ENCODE assay signal across 22 cellular contexts in genomic region chr6:168640181-168640580, GRCh38.
DNase-seq lines count a peak whose midpoint lies in the region; ATAC-seq, FAIRE-seq and TF ChIP-seq lines count a peak whose summit lies in the region.
"Had no signal": no experiment of that assay in that cellular context is flagged by ENCODE, and none has a peak within 500 bp of the region (broad histone marks: within the 10 kb centered on the region; RNA-seq: fewer than 3 reads in every experiment).

No MANE protein-coding gene starts in this region.

- no peaks in the 10 kb centered on the region for H3K27me3 ChIP-seq in RWPE2 (ENCODE audit: insufficient read depth, poor library complexity, severe bottlenecking)
- no peaks in the 10 kb centered on the region; a peak in 1 of 7 replicates for H3K27me3 ChIP-seq in H1 (replicated peaks in 1 of 4; ENCODE audit: control insufficient read depth in 3 of 4, extremely low read depth in 1 of 4, insufficient read depth in 3 of 4, low read length in 3 of 4)
- H3K27me3 ChIP-seq in neural progenitor cell, result no peaks in the 10 kb centered on the region
- H3K27me3 ChIP-seq in uterus, result no peaks in the 10 kb centered on the region
- peaks cover 0 to 8% (median 0%) of the 10 kb centered on the region in 3 donors for H3K27me3 ChIP-seq in stomach
- H3K27me3 ChIP-seq: BE2C had no signal

- H3K9me3 Mint-ChIP-seq in neural progenitor cell, result no peaks in the 10 kb centered on the region
- H3K9me3 Mint-ChIP-seq in HFFc6, result peaks cover 49% of the 10 kb centered on the region
- H3K9me3 Mint-ChIP-seq in natural killer cell, result no peaks in the 10 kb centered on the region
- H3K9me3 Mint-ChIP-seq: CD8-positive, alpha-beta memory T cell had no signal

- no peak overlapping the region for H3K18ac ChIP-seq in H1 (ENCODE audit: extremely low read depth, low read length)

- H2BK5ac ChIP-seq in H1 (ENCODE audit: low read depth, low read length), result no peak overlapping the region

- H3K27me3 Mint-ChIP-seq in neural progenitor cell (ENCODE audit: insufficient read depth, low read depth) (peaks cover 2% of the 10 kb centered on the region), HFFc6 (ENCODE audit: insufficient read depth) (peaks cover 1% of the 10 kb centered on the region; the same call in 1 of the 2 replicates), natural killer cell (ENCODE audit: low read depth in 2 of 2) (peaks cover 10 to 25% of the 10 kb centered on the region in 2 donors)
- H3K27me3 Mint-ChIP-seq: CD4-positive, CD25-positive, alpha-beta regulatory T cell had no signal

- H3K4me1 Mint-ChIP-seq in neural progenitor cell (peaks cover 19% of the 10 kb centered on the region), HFFc6 (ENCODE audit: low read depth) (no peaks in the 10 kb centered on the region), natural killer cell (peaks cover 8 to 18% of the 10 kb centered on the region in 2 donors)
- H3K4me1 Mint-ChIP-seq: CD4-positive, CD25-positive, alpha-beta regulatory T cell; CD8-positive, alpha-beta memory T cell had no signal

- no peaks in the 10 kb centered on the region for H3K23me2 ChIP-seq in H1 (ENCODE audit: low read depth, low read length)

- H3K9me3 ChIP-seq in RWPE2 (ENCODE audit: severe bottlenecking) (no peaks in the 10 kb centered on the region), H1 (ENCODE audit: insufficient read depth in 2 of 2, low read depth in 1 of 2, low read length in 1 of 2) (no peaks in the 10 kb centered on the region), neural progenitor cell (ENCODE audit: low read depth) (no peaks in the 10 kb centered on the region), uterus (no peaks in the 10 kb centered on the region), stomach (no peaks in the 10 kb centered on the region)
- H3K9me3 ChIP-seq: BE2C had no signal

- H4K8ac ChIP-seq in H1 (ENCODE audit: extremely low read depth, insufficient read depth, low read length), result no peak overlapping the region; the same call in 1 of the 2 replicates

- H3K27ac Mint-ChIP-seq in neural progenitor cell (peak overlapping the region; percentile 62), HFFc6 (no peak overlapping the region), natural killer cell (no peak overlapping the region)
- H3K27ac Mint-ChIP-seq: CD4-positive, CD25-positive, alpha-beta regulatory T cell; CD8-positive, alpha-beta memory T cell had no signal

- H2AFZ ChIP-seq in H1 (ENCODE audit: low read length) (no peak overlapping the region), neural progenitor cell (replicated peaks) (no peak overlapping the region)
- H2AFZ ChIP-seq: GM23248 had no signal

- H3K79me1 ChIP-seq in H1 (ENCODE audit: low read depth, low read length), result no peaks in the 10 kb centered on the region; the same call in 1 of the 2 replicates

- H3K79me2 ChIP-seq in H1 (ENCODE audit: control insufficient read depth in 1 of 2, insufficient read depth in 2 of 2, low read length in 2 of 2) (no peaks in the 10 kb centered on the region), neural progenitor cell (ENCODE audit: low read depth) (no peaks in the 10 kb centered on the region)

- no peak overlapping the region for H3K56ac ChIP-seq in H1 (replicated peaks; ENCODE audit: insufficient read length, low read depth, low read length)

- TF ChIP-seq EP300 in H1 (IDR thresholded peaks at IDR 0.05; ENCODE audit: borderline replicate concordance in 1 of 2, low read depth in 2 of 2, low read length in 2 of 2), result no peak
- no peak for TF ChIP-seq EP300 in stomach (IDR thresholded peaks at IDR 0.05)

- no peak for TF ChIP-seq POLR2A in H1 (IDR thresholded peaks at IDR 0.05; ENCODE audit: control extremely low read depth in 1 of 2, low read depth in 2 of 2, low read length in 2 of 2)
- TF ChIP-seq POLR2A in uterus (IDR thresholded peaks at IDR 0.05), result no peak
- no peak for TF ChIP-seq POLR2A in stomach (IDR thresholded peaks at IDR 0.05)

- H2AK5ac ChIP-seq in H1 (ENCODE audit: low read depth, low read length), result no peak overlapping the region

- H3K27ac ChIP-seq in RWPE2 (ENCODE audit: poor library complexity, severe bottlenecking), result peak overlapping the region; percentile 65
- H3K27ac ChIP-seq in H1 (ENCODE audit: low read depth, low read length), result no peak overlapping the region
- H3K27ac ChIP-seq in neural progenitor cell, result no peak overlapping the region
- H3K27ac ChIP-seq in uterus, result peak overlapping the region; percentile 39 to 77
- peak overlapping the region in 2 of 5 donors; percentile 34 to 82 for H3K27ac ChIP-seq in stomach
- H3K27ac ChIP-seq: GM23248 had no signal

- no peak for TF ChIP-seq RAD21 in H1 (IDR thresholded peaks at IDR 0.05 in 1 of 2, conservative IDR thresholded peaks at IDR 0.05 in 1 of 2; ENCODE audit: low read depth in 2 of 2, low read length in 2 of 2)

- no peak overlapping the region for H3K4me3 ChIP-seq in RWPE2 (ENCODE audit: severe bottlenecking)
- no peak overlapping the region for H3K4me3 ChIP-seq in H1 (ENCODE audit: extremely low read depth in 1 of 4, insufficient read depth in 2 of 4, low read depth in 3 of 4, low read length in 4 of 4)
- H3K4me3 ChIP-seq in neural progenitor cell, result no peak overlapping the region
- no peak overlapping the region for H3K4me3 ChIP-seq in uterus
- H3K4me3 ChIP-seq in stomach, result no peak overlapping the region
- H3K4me3 ChIP-seq: GM23248 had no signal

- no peak overlapping the region for H2BK20ac ChIP-seq in H1 (ENCODE audit: low read length)

- peak overlapping the region; percentile 60; the same call in 1 of the 2 replicates for H2BK12ac ChIP-seq in H1 (ENCODE audit: low read depth, low read length)

- TF ChIP-seq CTCF in RWPE2 (IDR thresholded peaks at IDR 0.05; ENCODE audit: poor library complexity, severe bottlenecking), result no peak
- TF ChIP-seq CTCF in H1 (IDR thresholded peaks at IDR 0.05; ENCODE audit: control extremely low read depth in 1 of 3, insufficient read depth in 1 of 3, low read depth in 1 of 3, low read length in 3 of 3), result no peak
- TF ChIP-seq CTCF in neural progenitor cell (IDR thresholded peaks at IDR 0.05), result no peak
- no peak for TF ChIP-seq CTCF in uterus (IDR thresholded peaks at IDR 0.05)
- no peak for TF ChIP-seq CTCF in HFFc6 (IDR thresholded peaks at IDR 0.05)
- no peak for TF ChIP-seq CTCF in stomach (IDR thresholded peaks at IDR 0.05)
- no peak for TF ChIP-seq CTCF in natural killer cell (IDR thresholded peaks at IDR 0.05)

- H3K4me2 ChIP-seq in H1 (ENCODE audit: insufficient read depth in 1 of 2, low read depth in 2 of 2, low read length in 2 of 2), result no peak overlapping the region
- no peak overlapping the region for H3K4me2 ChIP-seq in neural progenitor cell

- intact Hi-C loops in uterus (cut with DNase I; ENCODE audit: low total_unique reads) (no loop called here), stomach (cut with DNase I; ENCODE audit: low total_unique reads) (no loop called here), natural killer cell (cut with micrococcal nuclease) (no loop called here)

- CTCF ChIA-PET in H1 (lab: Charles Lee; ENCODE audit: partially characterized antibody), result interaction anchor here (1.7 kb wide), 1 partner anchor 70 kb away, joined by 3 read pairs; no protein-coding TSS in a partner anchor

- H4K20me1 ChIP-seq in H1 (replicated peaks in 1 of 2; ENCODE audit: control insufficient read depth in 1 of 2, insufficient read depth in 2 of 2, low read length in 2 of 2) (no peaks in the 10 kb centered on the region), neural progenitor cell (ENCODE audit: low read depth) (no peaks in the 10 kb centered on the region)

- H4K5ac ChIP-seq in H1 (ENCODE audit: insufficient read length, low read depth, low read length), result no peak overlapping the region

- no peak overlapping the region for H3K14ac ChIP-seq in H1 (ENCODE audit: insufficient read length)

- no peak overlapping the region for H3K23ac ChIP-seq in H1 (ENCODE audit: insufficient read length)

- 92% methylated on average over 8 of the region's 8 CpGs; no CpG with 5 or more reads in 1 of the 2 experiments for WGBS in H1 (ENCODE audit: extremely low coverage in 1 of 2, insufficient coverage in 1 of 2, insufficient read length in 1 of 2, insufficient replicate concordance in 2 of 2, low coverage in 1 of 2, low lambda C conversion rate in 2 of 2, missing lambda C conversion rate in 1 of 2), 2 experiments
- WGBS in stomach, 5 donors, result 72 to 81% (median 73%) methylated on average over 8 of the region's 8 CpGs

- no peak overlapping the region for H2BK120ac ChIP-seq in H1 (replicated peaks; ENCODE audit: low read depth, low read length)

- POLR2A ChIA-PET in H1 (lab: Charles Lee; ENCODE audit: partially characterized antibody), result interaction anchor here (0.7 kb wide), 1 partner anchor 59 kb away, joined by 3 read pairs; no protein-coding TSS in a partner anchor

- H3K36me3 ChIP-seq in RWPE2 (ENCODE audit: low read depth) (no peaks in the 10 kb centered on the region), H1 (ENCODE audit: control insufficient read depth in 2 of 4, insufficient read depth in 4 of 4, low read length in 3 of 4) (no peaks in the 10 kb centered on the region), neural progenitor cell (no peaks in the 10 kb centered on the region), uterus (no peaks in the 10 kb centered on the region), stomach (no peaks in the 10 kb centered on the region)
- H3K36me3 ChIP-seq: BE2C had no signal

- no peaks in the 10 kb centered on the region for H3F3A ChIP-seq in neural progenitor cell (ENCODE audit: low read depth)

- no peak overlapping the region for H3K4me3 Mint-ChIP-seq in neural progenitor cell
- no peak overlapping the region for H3K4me3 Mint-ChIP-seq in HFFc6
- H3K4me3 Mint-ChIP-seq in natural killer cell, result no peak overlapping the region
- H3K4me3 Mint-ChIP-seq: CD4-positive, CD25-positive, alpha-beta regulatory T cell; CD8-positive, alpha-beta memory T cell had no signal

- H3K36me3 Mint-ChIP-seq in neural progenitor cell (no peaks in the 10 kb centered on the region), HFFc6 (ENCODE audit: low read depth) (no peaks in the 10 kb centered on the region), natural killer cell (no peaks in the 10 kb centered on the region)
- H3K36me3 Mint-ChIP-seq: CD4-positive, CD25-positive, alpha-beta regulatory T cell; CD8-positive, alpha-beta memory T cell had no signal

- FAIRE-seq in H1 (lab: Jason Lieb, UNC), result no peak
- FAIRE-seq: A204.1, D721Med, G401.6, GM12891, GM19239, H54, HTR-8/SVneo had no signal

- peak overlapping the region; percentile 46; the same call in 1 of the 2 replicates for H2BK15ac ChIP-seq in H1 (ENCODE audit: low read length)

- H3K9ac ChIP-seq in H1 (replicated peaks in 1 of 4; ENCODE audit: extremely low read depth in 1 of 4, low read depth in 3 of 4, low read length in 3 of 4), result no peak overlapping the region
- no peak overlapping the region for H3K9ac ChIP-seq in neural progenitor cell
- H3K9ac ChIP-seq: GM23248 had no signal

- no peak for DNase-seq in RWPE2 (ENCODE audit: low spot score)
- DNase-seq in H1 (ENCODE audit: low read depth in 1 of 2, low spot score in 2 of 2), result no peak
- DNase-seq in neural progenitor cell (ENCODE audit: low spot score), result no peak
- no peak for DNase-seq in uterus
- DNase-seq in HFFc6, result no peak
- DNase-seq in stomach, result no peak
- DNase-seq in natural killer cell, result no peak
- DNase-seq: BE2C; C1 segment of cervical spinal cord; CD4-positive, CD25-positive, alpha-beta regulatory T cell; CD8-positive, alpha-beta memory T cell; COR-L47; GM23248; HCEC 1CT; IMR-90 had no signal

- H3K4ac ChIP-seq in H1 (replicated peaks; ENCODE audit: insufficient read length, low read depth, low read length), result peak overlapping the region; percentile 27

- H3K4me1 ChIP-seq in RWPE2 (ENCODE audit: insufficient read depth, poor library complexity, severe bottlenecking) (peaks cover 27% of the 10 kb centered on the region), H1 (replicated peaks in 1 of 4; ENCODE audit: control insufficient read depth in 3 of 4, insufficient read depth in 4 of 4, low read length in 3 of 4) (peaks cover 6 to 10% (median 7%) of the 10 kb centered on the region in 4 experiments; a peak in 6 of 7 replicates), neural progenitor cell (peaks cover 9% of the 10 kb centered on the region), uterus (no peaks in the 10 kb centered on the region), stomach (peaks cover 4 to 54% (median 30%) of the 10 kb centered on the region in 4 donors)
- H3K4me1 ChIP-seq: BE2C had no signal

- H4K91ac ChIP-seq in H1 (replicated peaks; ENCODE audit: insufficient read length, low read length), result peak overlapping the region; percentile 90

- ATAC-seq in RWPE2 (ENCODE audit: low read depth) (no peak), natural killer cell (no peak)

Comparison
In these comparisons a context has a peak if more than half of its experiments do, and no peak if none do; other contexts are left out.
1. H3K27ac ChIP-seq: peak in RWPE2 (single experiment) and uterus (2 of 2); none in H1 (single experiment) and neural progenitor cell (single experiment).